ENCODE assay signal across 9 cellular contexts in the genomic region with DNA sequence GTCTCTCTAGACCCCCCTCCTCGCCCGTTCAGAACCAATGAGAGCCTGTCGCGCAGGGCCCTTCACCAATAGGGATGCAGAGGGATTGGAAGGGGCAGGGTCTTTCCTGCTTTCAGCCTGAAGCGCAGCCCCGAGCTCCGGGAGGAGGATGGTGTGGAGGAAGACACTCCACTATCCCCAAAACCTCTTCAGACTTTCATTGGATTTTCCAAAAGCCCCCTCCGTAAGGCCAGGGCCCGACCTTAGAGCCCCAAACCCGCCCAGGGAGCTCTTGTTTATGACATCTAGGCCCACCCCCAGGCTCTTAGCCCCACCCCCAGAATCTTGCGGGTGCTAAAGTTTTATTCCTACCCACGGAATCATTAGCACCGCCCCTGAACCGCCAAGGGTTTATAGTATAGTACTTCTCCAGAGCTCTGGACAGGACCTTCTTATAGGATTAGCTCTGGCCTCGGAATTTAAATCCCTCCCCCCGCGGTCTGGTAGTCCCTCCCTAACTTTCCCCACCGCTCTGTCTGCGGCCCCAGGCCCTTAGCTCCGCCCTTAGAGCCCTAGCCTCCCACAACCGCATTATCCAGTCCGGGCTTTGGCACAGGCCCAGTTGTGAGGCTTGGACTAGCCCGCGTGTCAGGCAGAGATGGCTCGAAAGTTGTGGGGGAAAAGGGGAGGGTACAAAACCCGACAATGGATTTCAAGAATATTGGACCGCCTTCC. TPM values are rescaled to one million over a fixed set of nuclear protein-coding genes. Genes with fewer than 3 reads are reported as not detected.
A peak's percentile ranks its signal among the peaks of the same experiment; 100 is the strongest.
DNase-seq lines count a peak whose midpoint lies in the region; TF ChIP-seq lines count a peak whose summit lies in the region.
"Had no signal": no experiment of that assay in that cellular context is flagged by ENCODE, and none has a peak within 500 bp of the region (broad histone marks: within the 10 kb centered on the region; RNA-seq: fewer than 3 reads in every experiment).

No MANE protein-coding gene starts in this region.

- H3K36me3 ChIP-seq in Karpas-422 (ENCODE audit: insufficient read depth, low read length): no peaks in the 10 kb centered on the region
- H3K36me3 ChIP-seq in SJCRH30: no peaks in the 10 kb centered on the region
- no peaks in the 10 kb centered on the region for H3K36me3 ChIP-seq in testis (ENCODE audit: low read depth, missing control alignments)

- H3K79me2 ChIP-seq in Karpas-422 (ENCODE audit: low read length): no peaks in the 10 kb centered on the region

- H3K4me1 ChIP-seq in Karpas-422 (ENCODE audit: low read length): peaks cover 49% of the 10 kb centered on the region
- H3K4me1 ChIP-seq in SJCRH30: peaks cover 10% of the 10 kb centered on the region; the same call in 1 of the 2 replicates
- peaks cover 22% of the 10 kb centered on the region for H3K4me1 ChIP-seq in testis

- H3K9me3 ChIP-seq in Karpas-422 (ENCODE audit: low read length) (no peaks in the 10 kb centered on the region), SJCRH30 (replicated peaks) (no peaks in the 10 kb centered on the region), testis (no peaks in the 10 kb centered on the region)

- TF ChIP-seq CTCF in testis (IDR thresholded peaks at IDR 0.05): no peak

- H3K27ac ChIP-seq in Karpas-422 (ENCODE audit: low read length) (no peak overlapping the region), SJCRH30 (no peak overlapping the region), testis (no peak overlapping the region)
- H3K27ac ChIP-seq: C4-2B had no signal

- 2% methylated on average over 22 to 27 of the region's 27 CpGs for WGBS in testis, 2 donors

- no peaks in the 10 kb centered on the region for H3K9me2 ChIP-seq in Karpas-422 (replicated peaks; ENCODE audit: insufficient read depth, low read length)

- H3K27me3 ChIP-seq in Karpas-422 (ENCODE audit: low read length) (no peaks in the 10 kb centered on the region), SJCRH30 (no peaks in the 10 kb centered on the region), testis (no peaks in the 10 kb centered on the region)

- peak overlapping the region; percentile 42 for H3K9ac ChIP-seq in Karpas-422 (ENCODE audit: low read length)

- no peaks in the 10 kb centered on the region for H4K20me1 ChIP-seq in Karpas-422 (ENCODE audit: insufficient read depth, low read depth, low read length)

- DNase-seq in NOMO-1 treated with dmso at 0.1 percent for 144 hours (lab: John Stamatoyannopoulos, UW; ENCODE audit: unreplicated experiment) (peak; percentile 32), NOMO-1 treated with DMSO at 0.1 percent for 48 hours (lab: John Stamatoyannopoulos, UW; ENCODE audit: unreplicated experiment) (no peak), Karpas-422 (peak; percentile 97), SJCRH30 (peak; percentile 92 to 96), globus pallidus (ENCODE audit: low spot score) (peak; percentile 98), occipital lobe (lab: John Stamatoyannopoulos, UW) (peak; percentile 96), testis (peak; percentile 82)
- DNase-seq in activated naive CD4-positive, alpha-beta T cell treated with anti-CD3 and anti-CD28 coated beads, Interleukin-2, amount 50 U/mL, for 16 hours: peak; percentile 86

- no peak for TF ChIP-seq POLR2A in testis (IDR thresholded peaks at IDR 0.05)

- intact Hi-C loops in testis (cut with DNase I; ENCODE audit: low total_unique reads): loop anchor here (10.0 kb wide), 1 partner anchor 121 kb away; no protein-coding TSS in a partner anchor

- peak overlapping the region; percentile 60 for H3K4me3 ChIP-seq in Karpas-422 (ENCODE audit: low read length)
- H3K4me3 ChIP-seq in SJCRH30: peak overlapping the region; percentile 44
- peak overlapping the region; percentile 4 to 42 for H3K4me3 ChIP-seq in testis

- peak overlapping the region; percentile 57 for H3K4me2 ChIP-seq in Karpas-422 (ENCODE audit: low read depth, low read length, poor library complexity, severe bottlenecking)

- peak overlapping the region; percentile 69 for H2AFZ ChIP-seq in Karpas-422 (ENCODE audit: low read length)

RNA-seq across cellular contexts. Expression of a gene that starts 6.6 kb away (rescaled TPM):
- total RNA-seq in Karpas-422 (2014; rRNA removed; shearing (Covaris generic); ENCODE audit: low replicate concordance): 40.3 and 86.4 TPM in 2 replicates
- 3.0 and 5.8 TPM in 2 replicates for total RNA-seq in SJCRH30 (2014; rRNA removed; shearing (Covaris generic))
- total RNA-seq in occipital lobe (15.8 TPM), testis (10 to 100 TPM; 36.3 to 48.4 TPM)
- polyA plus RNA-seq in testis (ENCODE audit: insufficient read depth, low read depth, low replicate concordance): 28.5 TPM

RNA-seq across cellular contexts. Expression of a gene that starts 22.2 kb away (rescaled TPM):
- total RNA-seq in Karpas-422 (2014; rRNA removed; shearing (Covaris generic); ENCODE audit: low replicate concordance): 3.9 and 6.1 TPM in 2 replicates
- 0.12 and 0.38 TPM in 2 replicates for total RNA-seq in SJCRH30 (2014; rRNA removed; shearing (Covaris generic))
- total RNA-seq in occipital lobe: not detected
- under 1 TPM; 0.16 to 0.74 TPM for total RNA-seq in testis
- polyA plus RNA-seq in testis (ENCODE audit: insufficient read depth, low read depth, low replicate concordance): 0.50 TPM

RNA-seq across cellular contexts. Expression of a gene that starts 43.8 kb away (rescaled TPM):
- 0.26 and 0.83 TPM in 2 replicates for total RNA-seq in Karpas-422 (2014; rRNA removed; shearing (Covaris generic); ENCODE audit: low replicate concordance)
- total RNA-seq in SJCRH30 (2014; rRNA removed; shearing (Covaris generic)): 0.14 and 0.18 TPM in 2 replicates
- total RNA-seq in occipital lobe: 0.16 TPM
- total RNA-seq in testis: 1 to 10 TPM in 1 of 2 donors, under 1 TPM in 1; 0.81 to 1.9 TPM
- 3.2 TPM for polyA plus RNA-seq in testis (ENCODE audit: insufficient read depth, low read depth, low replicate concordance)

RNA-seq across cellular contexts. Expression of a gene that starts 46.0 kb away (rescaled TPM):
- total RNA-seq in Karpas-422 (2014; rRNA removed; shearing (Covaris generic); ENCODE audit: low replicate concordance): 540 and 645 TPM in 2 replicates
- total RNA-seq in SJCRH30 (2014; rRNA removed; shearing (Covaris generic)): 434 and 487 TPM in 2 replicates
- total RNA-seq in occipital lobe: 108 TPM
- total RNA-seq in testis: 100 to 1,000 TPM; 111 to 128 TPM
- 242 TPM for polyA plus RNA-seq in testis (ENCODE audit: insufficient read depth, low read depth, low replicate concordance)

RNA-seq across cellular contexts. Expression of a gene that starts 46.7 kb away (rescaled TPM):
- 21.4 and 30.3 TPM in 2 replicates for total RNA-seq in Karpas-422 (2014; rRNA removed; shearing (Covaris generic); ENCODE audit: low replicate concordance)
- 9.8 and 10.6 TPM in 2 replicates for total RNA-seq in SJCRH30 (2014; rRNA removed; shearing (Covaris generic))
- 8.0 TPM for total RNA-seq in occipital lobe
- 1 to 10 TPM; 5.3 to 6.9 TPM for total RNA-seq in testis
- 3.5 TPM for polyA plus RNA-seq in testis (ENCODE audit: insufficient read depth, low read depth, low replicate concordance)
